8 cellular contexts compared by ENCODE assay signal in the genomic region with DNA sequence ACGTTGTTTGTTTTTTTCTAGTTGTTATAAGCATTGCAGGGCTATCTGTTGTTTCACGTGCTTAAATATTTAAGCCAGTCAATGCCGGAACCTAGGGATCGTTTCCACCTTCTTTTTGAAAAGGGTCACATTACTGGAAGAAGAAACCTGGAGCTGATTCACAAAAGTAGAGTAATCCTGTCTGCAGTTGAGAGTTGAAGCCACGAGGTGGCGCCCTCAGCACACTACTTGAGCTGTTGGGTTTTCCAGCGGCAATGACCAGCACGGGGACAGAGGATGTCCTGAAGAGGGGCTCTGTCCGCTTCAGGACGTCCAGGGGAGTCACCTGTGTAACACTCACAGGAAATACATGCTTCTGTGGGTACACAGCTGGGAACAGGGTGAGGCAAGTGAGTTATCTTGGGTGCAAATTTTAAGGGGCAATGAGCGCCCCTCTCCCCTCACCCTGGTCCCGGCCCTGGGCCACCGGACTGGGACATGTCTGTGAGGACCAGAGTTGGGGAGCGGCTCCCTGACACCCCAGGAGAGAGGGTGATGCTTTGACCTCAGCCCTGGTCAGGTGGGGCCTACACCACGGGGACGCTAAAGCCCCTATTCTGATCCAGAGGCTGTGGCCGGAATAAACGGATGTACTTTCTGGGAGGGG. TPM values are rescaled to one million over a fixed set of nuclear protein-coding genes. Genes with fewer than 3 reads are reported as not detected.
DNase-seq lines count a peak whose midpoint lies in the region; ATAC-seq and TF ChIP-seq lines count a peak whose summit lies in the region.

No MANE protein-coding gene starts in this region.

- POLR2A ChIA-PET in WTC11 (lab: Charles Lee), result interaction anchor here (1.0 kb wide), 1 partner anchor 219 kb away, joined by 3 read pairs; no protein-coding TSS in a partner anchor

- TF ChIP-seq CTCF in WTC11 (IDR thresholded peaks at IDR 0.05), result peak; percentile 83
- peak; percentile 94 for TF ChIP-seq CTCF in chondrocyte (IDR thresholded peaks at IDR 0.05)

- DNase-seq in SIG-M5 treated with dmso at 0.1 percent for 504 hours (lab: John Stamatoyannopoulos, UW; ENCODE audit: unreplicated experiment) (peak; percentile 47), SIG-M5 (lab: John Stamatoyannopoulos, UW) (no peak), NCI-H1694 (lab: John Stamatoyannopoulos, UW) (peak; percentile 57), WTC11 (ENCODE audit: low spot score) (peak; percentile 87), chondrocyte (ENCODE audit: low spot score) (no peak), left kidney (ENCODE audit: low read depth, low spot score) (peak; percentile 89)
- DNase-seq in stimulated activated CD4-positive, alpha-beta T cell treated with anti-CD3 and anti-CD28 coated beads, Interleukin-4, amount 100 ng/mL, for 4 hours, result peak; percentile 18 to 51

- ATAC-seq in WTC11 (peak; percentile 67), HG03432 (IDR thresholded peaks at IDR 0.05; ENCODE audit: unreplicated experiment) (no peak)

- H3K36me3 Mint-ChIP-seq in WTC11 (no peaks in the 10 kb centered on the region), chondrocyte (ENCODE audit: low read depth) (no peaks in the 10 kb centered on the region)

- H3K4me1 Mint-ChIP-seq in WTC11 (peaks cover 20% of the 10 kb centered on the region), chondrocyte (ENCODE audit: low read depth) (peaks cover 8% of the 10 kb centered on the region)

- H3K27ac Mint-ChIP-seq in WTC11 (no peak overlapping the region), chondrocyte (ENCODE audit: unreplicated experiment) (no peak overlapping the region)

- CTCF ChIA-PET in WTC11 (lab: Charles Lee), result interaction anchor here (0.6 to 5.9 kb wide), 62 partner anchors 12 to 861 kb away, joined by 3 to 268 read pairs (median 4); a partner anchor contains a TSS

- peaks cover 26% of the 10 kb centered on the region for H3K27me3 Mint-ChIP-seq in WTC11 (ENCODE audit: low read depth)
- peaks cover 30% of the 10 kb centered on the region for H3K27me3 Mint-ChIP-seq in chondrocyte (ENCODE audit: low read depth)

- H3K4me3 Mint-ChIP-seq in WTC11, result peak overlapping the region; percentile 19; the same call in 1 of the 2 replicates
- H3K4me3 Mint-ChIP-seq in chondrocyte (ENCODE audit: unreplicated experiment), result no peak overlapping the region

- H3K9me3 Mint-ChIP-seq in WTC11 (no peaks in the 10 kb centered on the region), chondrocyte (ENCODE audit: low read depth) (no peaks in the 10 kb centered on the region)

TF ChIP-seq in WTC11, 78 proteins besides CTCF, POLR2A, EP300 and RAD21:
- TF ChIP-seq NR2C2 (CRISPR knock-in tag; IDR thresholded peaks at IDR 0.05) (no peak), KAT7 (CRISPR knock-in tag; IDR thresholded peaks at IDR 0.05; ENCODE audit: borderline replicate concordance) (no peak), TEAD4 (CRISPR knock-in tag; IDR thresholded peaks at IDR 0.05) (no peak), NFE2L1 (CRISPR knock-in tag; IDR thresholded peaks at IDR 0.05) (no peak), MYBL2 (CRISPR knock-in tag; IDR thresholded peaks at IDR 0.05) (no peak), JAZF1 (CRISPR knock-in tag; IDR thresholded peaks at IDR 0.05) (no peak)
- TF ChIP-seq, protein P1, sequence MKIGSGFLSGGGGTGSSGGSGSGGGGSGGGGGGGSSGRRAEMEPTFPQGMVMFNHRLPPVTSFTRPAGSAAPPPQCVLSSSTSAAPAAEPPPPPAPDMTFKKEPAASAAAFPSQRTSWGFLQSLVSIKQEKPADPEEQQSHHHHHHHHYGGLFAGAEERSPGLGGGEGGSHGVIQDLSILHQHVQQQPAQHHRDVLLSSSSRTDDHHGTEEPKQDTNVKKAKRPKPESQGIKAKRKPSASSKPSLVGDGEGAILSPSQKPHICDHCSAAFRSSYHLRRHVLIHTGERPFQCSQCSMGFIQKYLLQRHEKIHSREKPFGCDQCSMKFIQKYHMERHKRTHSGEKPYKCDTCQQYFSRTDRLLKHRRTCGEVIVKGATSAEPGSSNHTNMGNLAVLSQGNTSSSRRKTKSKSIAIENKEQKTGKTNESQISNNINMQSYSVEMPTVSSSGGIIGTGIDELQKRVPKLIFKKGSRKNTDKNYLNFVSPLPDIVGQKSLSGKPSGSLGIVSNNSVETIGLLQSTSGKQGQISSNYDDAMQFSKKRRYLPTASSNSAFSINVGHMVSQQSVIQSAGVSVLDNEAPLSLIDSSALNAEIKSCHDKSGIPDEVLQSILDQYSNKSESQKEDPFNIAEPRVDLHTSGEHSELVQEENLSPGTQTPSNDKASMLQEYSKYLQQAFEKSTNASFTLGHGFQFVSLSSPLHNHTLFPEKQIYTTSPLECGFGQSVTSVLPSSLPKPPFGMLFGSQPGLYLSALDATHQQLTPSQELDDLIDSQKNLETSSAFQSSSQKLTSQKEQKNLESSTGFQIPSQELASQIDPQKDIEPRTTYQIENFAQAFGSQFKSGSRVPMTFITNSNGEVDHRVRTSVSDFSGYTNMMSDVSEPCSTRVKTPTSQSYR (CRISPR knock-in tag; IDR thresholded peaks at IDR 0.05), result no peak
- TF ChIP-seq, protein P2, sequence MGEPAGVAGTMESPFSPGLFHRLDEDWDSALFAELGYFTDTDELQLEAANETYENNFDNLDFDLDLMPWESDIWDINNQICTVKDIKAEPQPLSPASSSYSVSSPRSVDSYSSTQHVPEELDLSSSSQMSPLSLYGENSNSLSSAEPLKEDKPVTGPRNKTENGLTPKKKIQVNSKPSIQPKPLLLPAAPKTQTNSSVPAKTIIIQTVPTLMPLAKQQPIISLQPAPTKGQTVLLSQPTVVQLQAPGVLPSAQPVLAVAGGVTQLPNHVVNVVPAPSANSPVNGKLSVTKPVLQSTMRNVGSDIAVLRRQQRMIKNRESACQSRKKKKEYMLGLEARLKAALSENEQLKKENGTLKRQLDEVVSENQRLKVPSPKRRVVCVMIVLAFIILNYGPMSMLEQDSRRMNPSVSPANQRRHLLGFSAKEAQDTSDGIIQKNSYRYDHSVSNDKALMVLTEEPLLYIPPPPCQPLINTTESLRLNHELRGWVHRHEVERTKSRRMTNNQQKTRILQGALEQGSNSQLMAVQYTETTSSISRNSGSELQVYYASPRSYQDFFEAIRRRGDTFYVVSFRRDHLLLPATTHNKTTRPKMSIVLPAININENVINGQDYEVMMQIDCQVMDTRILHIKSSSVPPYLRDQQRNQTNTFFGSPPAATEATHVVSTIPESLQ (CRISPR knock-in tag; IDR thresholded peaks at IDR 0.05), result no peak
- TF ChIP-seq, protein P3, sequence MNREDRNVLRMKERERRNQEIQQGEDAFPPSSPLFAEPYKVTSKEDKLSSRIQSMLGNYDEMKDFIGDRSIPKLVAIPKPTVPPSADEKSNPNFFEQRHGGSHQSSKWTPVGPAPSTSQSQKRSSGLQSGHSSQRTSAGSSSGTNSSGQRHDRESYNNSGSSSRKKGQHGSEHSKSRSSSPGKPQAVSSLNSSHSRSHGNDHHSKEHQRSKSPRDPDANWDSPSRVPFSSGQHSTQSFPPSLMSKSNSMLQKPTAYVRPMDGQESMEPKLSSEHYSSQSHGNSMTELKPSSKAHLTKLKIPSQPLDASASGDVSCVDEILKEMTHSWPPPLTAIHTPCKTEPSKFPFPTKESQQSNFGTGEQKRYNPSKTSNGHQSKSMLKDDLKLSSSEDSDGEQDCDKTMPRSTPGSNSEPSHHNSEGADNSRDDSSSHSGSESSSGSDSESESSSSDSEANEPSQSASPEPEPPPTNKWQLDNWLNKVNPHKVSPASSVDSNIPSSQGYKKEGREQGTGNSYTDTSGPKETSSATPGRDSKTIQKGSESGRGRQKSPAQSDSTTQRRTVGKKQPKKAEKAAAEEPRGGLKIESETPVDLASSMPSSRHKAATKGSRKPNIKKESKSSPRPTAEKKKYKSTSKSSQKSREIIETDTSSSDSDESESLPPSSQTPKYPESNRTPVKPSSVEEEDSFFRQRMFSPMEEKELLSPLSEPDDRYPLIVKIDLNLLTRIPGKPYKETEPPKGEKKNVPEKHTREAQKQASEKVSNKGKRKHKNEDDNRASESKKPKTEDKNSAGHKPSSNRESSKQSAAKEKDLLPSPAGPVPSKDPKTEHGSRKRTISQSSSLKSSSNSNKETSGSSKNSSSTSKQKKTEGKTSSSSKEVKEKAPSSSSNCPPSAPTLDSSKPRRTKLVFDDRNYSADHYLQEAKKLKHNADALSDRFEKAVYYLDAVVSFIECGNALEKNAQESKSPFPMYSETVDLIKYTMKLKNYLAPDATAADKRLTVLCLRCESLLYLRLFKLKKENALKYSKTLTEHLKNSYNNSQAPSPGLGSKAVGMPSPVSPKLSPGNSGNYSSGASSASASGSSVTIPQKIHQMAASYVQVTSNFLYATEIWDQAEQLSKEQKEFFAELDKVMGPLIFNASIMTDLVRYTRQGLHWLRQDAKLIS (CRISPR knock-in tag; IDR thresholded peaks at IDR 0.05; ENCODE audit: borderline replicate concordance), result no peak
- TF ChIP-seq, protein P4, sequence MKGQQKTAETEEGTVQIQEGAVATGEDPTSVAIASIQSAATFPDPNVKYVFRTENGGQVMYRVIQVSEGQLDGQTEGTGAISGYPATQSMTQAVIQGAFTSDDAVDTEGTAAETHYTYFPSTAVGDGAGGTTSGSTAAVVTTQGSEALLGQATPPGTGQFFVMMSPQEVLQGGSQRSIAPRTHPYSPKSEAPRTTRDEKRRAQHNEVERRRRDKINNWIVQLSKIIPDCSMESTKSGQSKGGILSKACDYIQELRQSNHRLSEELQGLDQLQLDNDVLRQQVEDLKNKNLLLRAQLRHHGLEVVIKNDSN (CRISPR knock-in tag; IDR thresholded peaks at IDR 0.05), result no peak

RNA-seq across cellular contexts. Expression of a gene that starts 26.3 kb away (rescaled TPM):
- total RNA-seq in WTC11 (2021) (0.13 to 0.25 TPM (median 0.21 TPM) in 3 replicates), chondrocyte (not detected in 3 replicates)

RNA-seq across cellular contexts. Expression of a gene that starts 53.5 kb away (rescaled TPM):
- total RNA-seq in WTC11 (2021) (8.2 to 8.6 TPM (median 8.3 TPM) in 3 replicates), chondrocyte (0.94 to 8.8 TPM (median 7.1 TPM) in 3 replicates)

Comparison
In these comparisons a context has a peak if more than half of its experiments do, and no peak if none do; other contexts are left out.
1. DNase-seq: peak in SIG-M5 treated with dmso at 0.1 percent for 504 hours (single experiment), NCI-H1694 (single experiment), WTC11 (single experiment), left kidney (single experiment) and stimulated activated CD4-positive, alpha-beta T cell treated with anti-CD3 and anti-CD28 coated beads, Interleukin-4, amount 100 ng/mL, for 4 hours (2 of 2); none in SIG-M5 (single experiment) and chondrocyte (single experiment).